Comparison of ENCODE assay signal across 8 cellular contexts in the genomic region with DNA sequence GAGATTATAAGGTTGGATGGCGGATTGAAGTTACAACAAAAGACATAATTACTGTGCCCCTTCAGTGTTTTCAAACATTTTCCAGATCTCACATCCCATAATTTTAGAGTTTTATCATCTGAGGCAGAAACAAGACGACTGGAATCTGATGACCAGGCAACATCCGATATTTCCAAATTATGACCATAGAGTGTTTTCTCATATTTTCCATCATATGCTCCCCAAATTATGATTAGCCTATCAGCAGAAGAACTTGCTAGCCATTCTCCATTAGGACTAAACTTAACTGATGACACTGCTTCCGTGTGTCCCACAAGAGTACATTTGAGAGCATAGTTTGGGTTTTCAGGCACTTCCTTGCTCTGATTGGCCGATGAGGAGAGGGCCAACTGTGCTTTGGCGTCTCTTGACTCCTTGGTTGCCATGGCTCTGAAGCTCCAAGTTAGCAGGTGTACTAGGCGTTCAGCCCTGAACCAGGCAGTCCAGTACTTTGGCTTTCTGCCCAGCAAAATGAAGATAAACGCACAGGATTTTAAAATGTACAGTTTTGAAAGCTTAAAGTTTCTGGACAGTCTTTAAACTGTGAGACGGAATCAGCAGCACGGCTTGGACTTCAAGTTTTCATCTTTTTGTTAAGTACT. TPM values are rescaled to one million over a fixed set of nuclear protein-coding genes. Genes with fewer than 3 reads are reported as not detected.
DNase-seq lines count a peak whose midpoint lies in the region; TF ChIP-seq lines count a peak whose summit lies in the region.

No MANE protein-coding gene starts in this region.

- peaks cover 8% of the 10 kb centered on the region; the same call in 1 of the 2 replicates for H3F3A ChIP-seq in OCI-LY1 (ENCODE audit: insufficient read depth, low read length)

- DNase-seq in HFFc6 (peak; percentile 57), astrocyte of the cerebellum (ENCODE audit: low read depth) (peak; percentile 13), cortex of kidney (lab: John Stamatoyannopoulos, UW) (no peak), NCI-H1436 treated with DMSO at 0.1 percent for 48 hours (lab: John Stamatoyannopoulos, UW) (no peak)
- peak; percentile 14 for DNase-seq in stimulated activated CD4-positive, alpha-beta T cell treated with anti-CD3 and anti-CD28 coated beads, Interleukin-12 subunit alpha, Interleukin-12 subunit beta, amount 100 ng/mL, for 4 hours

- H3K4me2 ChIP-seq in OCI-LY1 (ENCODE audit: low read length), result peak overlapping the region; percentile 99

- H3K27me3 Mint-ChIP-seq in HFFc6 (ENCODE audit: insufficient read depth), result peaks cover 7% of the 10 kb centered on the region

- no peak for TF ChIP-seq CTCF in GM12875 (IDR thresholded peaks at IDR 0.05; ENCODE audit: borderline replicate concordance, insufficient read depth, low read depth, low read length)
- TF ChIP-seq CTCF in HFFc6 (IDR thresholded peaks at IDR 0.05), result no peak
- no peak for TF ChIP-seq CTCF in OCI-LY1 (IDR thresholded peaks at IDR 0.05; ENCODE audit: low read length)
- TF ChIP-seq CTCF in astrocyte of the cerebellum (IDR thresholded peaks at IDR 0.05; ENCODE audit: low read depth, low read length, missing control alignments), result no peak

- H3K9me3 ChIP-seq in OCI-LY1 (ENCODE audit: low read length) (no peaks in the 10 kb centered on the region), iPS-20b (ENCODE audit: insufficient read depth, low read depth, low read length) (no peaks in the 10 kb centered on the region)

- H3K27ac ChIP-seq in OCI-LY1 (ENCODE audit: low read depth, low read length, poor library complexity, severe bottlenecking) (peak overlapping the region; percentile 91), iPS-20b (ENCODE audit: low read length) (no peak overlapping the region)

- in situ Hi-C loops in astrocyte of the cerebellum (cut with HindIII; ENCODE audit: low sequenced_read_pairs), result no loop called here

- peaks cover 9% of the 10 kb centered on the region for H3K79me2 ChIP-seq in OCI-LY1 (ENCODE audit: insufficient read depth, low read length)

- no peaks in the 10 kb centered on the region; the same call in 1 of the 2 replicates for H3K9me3 Mint-ChIP-seq in HFFc6

- H3K9me2 ChIP-seq in OCI-LY1 (ENCODE audit: low read depth, low read length), result no peaks in the 10 kb centered on the region

- no peaks in the 10 kb centered on the region for H4K20me1 ChIP-seq in OCI-LY1 (ENCODE audit: insufficient read depth, low read length)

- peak overlapping the region; percentile 98 for H3K27ac Mint-ChIP-seq in HFFc6

- H3K4me1 ChIP-seq in OCI-LY1 (ENCODE audit: insufficient read depth, low read length, severe bottlenecking) (peaks cover 44% of the 10 kb centered on the region), iPS-20b (ENCODE audit: insufficient read depth, low read length) (peaks cover 7% of the 10 kb centered on the region; the same call in 1 of the 2 replicates)

- H3K36me3 Mint-ChIP-seq in HFFc6 (ENCODE audit: low read depth), result peaks cover 27% of the 10 kb centered on the region

- H3K4me1 Mint-ChIP-seq in HFFc6 (ENCODE audit: low read depth), result peaks cover 31% of the 10 kb centered on the region

- no peaks in the 10 kb centered on the region for H3K27me3 ChIP-seq in OCI-LY1 (ENCODE audit: insufficient read depth, low read length)
- H3K27me3 ChIP-seq in iPS-20b (ENCODE audit: insufficient read depth, low read length), result no peaks in the 10 kb centered on the region

- H3K4me3 ChIP-seq in GM12875 (ENCODE audit: low read depth, low read length) (peak overlapping the region; percentile 54), OCI-LY1 (ENCODE audit: low read depth, low read length, poor library complexity, severe bottlenecking) (peak overlapping the region; percentile 84), astrocyte of the cerebellum (ENCODE audit: low read depth, low read length) (peak overlapping the region; percentile 89), iPS-20b (ENCODE audit: low read length) (peak overlapping the region; percentile 93)

- H3K4me3 Mint-ChIP-seq in HFFc6, result peak overlapping the region; percentile 93

- H3K36me3 ChIP-seq in OCI-LY1 (ENCODE audit: insufficient read depth, low read length) (peaks cover 43% of the 10 kb centered on the region; the same call in 1 of the 2 replicates), iPS-20b (ENCODE audit: insufficient read depth, low read depth, low read length) (peaks cover 10% of the 10 kb centered on the region)

- H2AFZ ChIP-seq in OCI-LY1 (ENCODE audit: low read length), result no peak overlapping the region

- peak overlapping the region; percentile 89 for H3K9ac ChIP-seq in OCI-LY1 (ENCODE audit: low read length)
- peak overlapping the region; percentile 94 for H3K9ac ChIP-seq in iPS-20b (ENCODE audit: low read depth, low read length)

RNA-seq across cellular contexts. Expression of a gene that starts 0.6 kb away (rescaled TPM):
- 1 to 10 TPM; 4.6 to 5.8 (median 5.4) TPM for total RNA-seq in HFFc6 (2021; fragmentation: NEBNext Ultra II Directional; extraction: Animal tissue kit (Norgen Biotek cat#: 25700))

RNA-seq across cellular contexts. Expression of a gene that starts 31.2 kb away (rescaled TPM):
- 10 to 100 TPM; 28.4 to 37.5 (median 31.5) TPM for total RNA-seq in HFFc6 (2021; fragmentation: NEBNext Ultra II Directional; extraction: Animal tissue kit (Norgen Biotek cat#: 25700))

RNA-seq across cellular contexts. Expression of a gene that starts 32.2 kb away (rescaled TPM):
- 10 to 100 TPM; 29.8 to 43.6 (median 40.6) TPM for total RNA-seq in HFFc6 (2021; fragmentation: NEBNext Ultra II Directional; extraction: Animal tissue kit (Norgen Biotek cat#: 25700))

Comparison
In these comparisons a context has a peak if more than half of its experiments do, and no peak if none do; other contexts are left out.
1. DNase-seq: peak in HFFc6 (single experiment), astrocyte of the cerebellum (single experiment) and stimulated activated CD4-positive, alpha-beta T cell treated with anti-CD3 and anti-CD28 coated beads, Interleukin-12 subunit alpha, Interleukin-12 subunit beta, amount 100 ng/mL, for 4 hours (single experiment); none in cortex of kidney (single experiment) and NCI-H1436 treated with DMSO at 0.1 percent for 48 hours (single experiment).
2. Peak in every context shown above with its lines, with median percentiles within 50 percentile points of each other: H3K4me3 ChIP-seq.